ENCODE assay signal across 30 cellular contexts in the genomic region with DNA sequence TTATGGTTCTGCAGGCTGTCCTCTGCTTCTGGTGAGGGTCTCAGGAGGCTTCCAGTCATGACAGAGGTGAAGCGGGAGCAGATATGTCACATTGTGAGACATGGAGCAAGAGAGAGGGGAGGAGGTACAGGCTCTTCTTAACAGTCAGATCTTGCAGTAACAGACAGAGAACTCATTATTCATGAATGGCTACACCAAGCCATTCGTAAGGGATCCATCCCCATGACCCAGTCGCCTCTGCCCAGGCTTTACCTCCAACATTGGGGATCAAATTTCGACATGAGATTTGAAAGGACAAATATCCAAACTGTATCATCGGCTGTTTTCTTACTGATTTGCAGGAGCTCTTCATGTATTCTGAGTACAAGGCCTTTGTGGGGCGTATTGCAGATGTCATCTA.
"Had no signal": no experiment of that assay in that cellular context is flagged by ENCODE, and none has a peak within 500 bp of the region (broad histone marks: within the 10 kb centered on the region; RNA-seq: fewer than 3 reads in every experiment).

No MANE protein-coding gene starts in this region.

- H3K4me3 ChIP-seq: ascending aorta, body of pancreas, MG63, SJSA1 had no signal

- H3K9me3 ChIP-seq: ascending aorta, body of pancreas, SJSA1 had no signal

- DNase-seq: activated CD4-positive, alpha-beta memory T cell treated with anti-CD3 and anti-CD28 coated beads, Interleukin-2, amount 10 ng/mL, durations not matched to agents 7 days and 5 days; activated CD4-positive, alpha-beta T cell treated with anti-CD3 and anti-CD28 coated beads for 36 hours; activated CD4-positive, alpha-beta T cell treated with anti-CD3 and anti-CD28 coated beads, Interleukin-2, amount 50 U/mL, for 1 hour; activated CD4-positive, CD25-positive, alpha-beta regulatory T cell; activated CD8-positive, alpha-beta memory T cell treated with anti-CD3 and anti-CD28 coated beads, Interleukin-2, amount 50 U/mL, for 48 hours; activated effector memory CD4-positive, alpha-beta T cell treated with anti-CD3 and anti-CD28 coated beads, Interleukin-2, amount 50 U/mL, for 16 hours; activated naive CD4-positive, alpha-beta T cell treated with Interleukin-2 at 50 U/mL for 16 hours; activated naive CD8-positive, alpha-beta T cell treated with anti-CD3 and anti-CD28 coated beads, Interleukin-2, amount 50 U/mL, for 24 hours; activated T-cell treated with anti-CD3 and anti-CD28 coated beads, Interleukin-2, amount 50 U/mL, for 24 hours; amniotic stem cell; body of pancreas; MG63; MV-4-11; NCI-H1092 treated with DMSO at 0.1 percent for 48 hours; NCI-H1417 treated with DMSO at 0.1 percent for 48 hours; NCI-H1694; NCI-H2029 treated with DMSO at 0.1 percent for 48 hours; NCI-H345; NCI-H510A; NCI-H526 treated with DMSO at 0.1 percent for 48 hours; NCI-H82; SHP77; SW 1271 had no signal

- H3K27ac Mint-ChIP-seq: activated CD4-positive, alpha-beta memory T cell treated with anti-CD3 and anti-CD28 coated beads, Interleukin-2, amount 10 ng/mL, durations not matched to agents 7 days and 5 days; activated naive CD4-positive, alpha-beta T cell treated with anti-CD3 and anti-CD28 coated beads, Interleukin-2, amount 50 U/mL, for 72 hours; activated naive CD8-positive, alpha-beta T cell treated with anti-CD3 and anti-CD28 coated beads, Interleukin-2, amount 50 U/mL, for 24 hours; activated T-cell treated with anti-CD3 and anti-CD28 coated beads, Interleukin-2, amount 50 U/mL, for 24 hours had no signal

- H3K27me3 Mint-ChIP-seq: activated CD4-positive, alpha-beta memory T cell treated with anti-CD3 and anti-CD28 coated beads, Interleukin-2, amount 10 ng/mL, durations not matched to agents 7 days and 5 days; activated CD4-positive, alpha-beta T cell treated with anti-CD3 and anti-CD28 coated beads for 36 hours; activated naive CD8-positive, alpha-beta T cell treated with anti-CD3 and anti-CD28 coated beads, Interleukin-2, amount 50 U/mL, for 24 hours; activated T-cell treated with anti-CD3 and anti-CD28 coated beads, Interleukin-2, amount 50 U/mL, for 24 hours; central memory CD8-positive, alpha-beta T cell had no signal

- H3K9me3 Mint-ChIP-seq: activated CD4-positive, alpha-beta memory T cell treated with anti-CD3 and anti-CD28 coated beads, Interleukin-2, amount 10 ng/mL, durations not matched to agents 7 days and 5 days; activated naive CD4-positive, alpha-beta T cell treated with anti-CD3 and anti-CD28 coated beads, Interleukin-2, amount 50 U/mL, for 72 hours; activated naive CD8-positive, alpha-beta T cell treated with anti-CD3 and anti-CD28 coated beads, Interleukin-2, amount 50 U/mL, for 24 hours; activated T-cell treated with anti-CD3 and anti-CD28 coated beads, Interleukin-2, amount 50 U/mL, for 24 hours; central memory CD8-positive, alpha-beta T cell had no signal

- H3K27ac ChIP-seq: body of pancreas, SJSA1 had no signal

- ATAC-seq: activated CD4-positive, alpha-beta T cell treated with anti-CD3 and anti-CD28 coated beads for 36 hours; activated naive CD4-positive, alpha-beta T cell treated with anti-CD3 and anti-CD28 coated beads, Interleukin-2, amount 50 U/mL, for 72 hours; activated naive CD8-positive, alpha-beta T cell treated with anti-CD3 and anti-CD28 coated beads, Interleukin-2, amount 50 U/mL, for 24 hours; body of pancreas; SK-N-SH treated with all-trans-retinoic acid at 6 μM for 48 hours had no signal

- H3K4me3 Mint-ChIP-seq: activated CD4-positive, alpha-beta memory T cell treated with anti-CD3 and anti-CD28 coated beads, Interleukin-2, amount 10 ng/mL, durations not matched to agents 7 days and 5 days; activated CD4-positive, alpha-beta T cell treated with anti-CD3 and anti-CD28 coated beads for 36 hours; activated naive CD8-positive, alpha-beta T cell treated with anti-CD3 and anti-CD28 coated beads, Interleukin-2, amount 50 U/mL, for 24 hours; activated T-cell treated with anti-CD3 and anti-CD28 coated beads, Interleukin-2, amount 50 U/mL, for 24 hours; central memory CD8-positive, alpha-beta T cell had no signal

- FAIRE-seq: RCC 7860, TTC549 had no signal

- H3K27me3 ChIP-seq: ascending aorta, body of pancreas, MG63, SJSA1 had no signal
